12 cellular contexts compared by ENCODE assay signal in the genomic region with DNA sequence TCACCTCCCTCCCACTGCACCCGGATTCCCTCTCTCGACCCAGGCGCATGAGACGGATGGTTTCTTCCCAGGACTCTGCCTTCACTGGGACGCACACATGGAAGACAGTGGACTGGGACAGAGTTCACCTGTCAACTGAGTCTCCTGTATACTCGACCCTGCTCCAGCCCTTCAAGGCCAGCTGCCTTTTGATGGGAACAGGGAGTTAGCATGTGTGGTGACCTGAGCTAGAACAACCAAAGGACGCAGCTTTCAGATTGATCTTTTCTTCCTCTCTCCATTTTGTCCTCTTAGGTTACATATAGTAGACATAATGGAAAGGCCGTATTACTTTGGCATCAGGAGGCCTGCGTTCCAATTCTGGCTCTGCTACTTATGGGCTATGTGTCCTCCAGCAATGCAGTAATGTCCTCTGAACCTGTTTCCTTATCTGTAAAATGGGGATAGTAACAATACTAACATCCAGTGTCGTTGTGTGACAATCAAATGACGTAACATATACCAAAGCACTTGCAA.
DNase-seq lines count a peak whose midpoint lies in the region; ATAC-seq and TF ChIP-seq lines count a peak whose summit lies in the region.
"Had no signal": no experiment of that assay in that cellular context is flagged by ENCODE, and none has a peak within 500 bp of the region (broad histone marks: within the 10 kb centered on the region; RNA-seq: fewer than 3 reads in every experiment).

No MANE protein-coding gene starts in this region.

- no peak overlapping the region for H3K18ac ChIP-seq in neuronal stem cell (ENCODE audit: low read length)

- H3K27me3 Mint-ChIP-seq in activated naive CD4-positive, alpha-beta T cell treated with anti-CD3 and anti-CD28 coated beads for 36 hours (ENCODE audit: low read depth), result peaks cover 21% of the 10 kb centered on the region

- H3K14ac ChIP-seq in neuronal stem cell (ENCODE audit: low read length), result peak overlapping the region; percentile 61

- H3K79me2 ChIP-seq in mammary epithelial cell (ENCODE audit: insufficient read depth, low read length), result no peaks in the 10 kb centered on the region

- H2BK120ac ChIP-seq in neuronal stem cell (ENCODE audit: low read depth, low read length), result no peak overlapping the region

- H3K27ac Mint-ChIP-seq in activated naive CD4-positive, alpha-beta T cell treated with anti-CD3 and anti-CD28 coated beads for 36 hours, result no peak overlapping the region

- no TSS peak for BruUV-seq in mammary epithelial cell (replicated peaks; lab: Mats Ljungman, UMichigan)

- peak overlapping the region; percentile 65 for H2AFZ ChIP-seq in mammary epithelial cell (ENCODE audit: low read depth, low read length)
- no peak overlapping the region for H2AFZ ChIP-seq in neuronal stem cell (ENCODE audit: low read length)

- no peaks in the 10 kb centered on the region for H3K36me3 ChIP-seq in mammary epithelial cell (ENCODE audit: insufficient read depth, low read length)
- H3K36me3 ChIP-seq in neuronal stem cell (replicated peaks in 1 of 2; ENCODE audit: control insufficient read depth in 2 of 2, insufficient read depth in 2 of 2, low read length in 2 of 2), result no peaks in the 10 kb centered on the region
- no peaks in the 10 kb centered on the region for H3K36me3 ChIP-seq in gastroesophageal sphincter
- H3K36me3 ChIP-seq: tibial artery, WERI-Rb-1 had no signal

- H3K9ac ChIP-seq in mammary epithelial cell (ENCODE audit: insufficient read depth, low read length), result no peak overlapping the region
- no peak overlapping the region for H3K9ac ChIP-seq in neuronal stem cell (ENCODE audit: low read depth, low read length, poor library complexity)

- TF ChIP-seq EP300 in gastroesophageal sphincter (IDR thresholded peaks at IDR 0.05), result no peak

- H2BK12ac ChIP-seq in neuronal stem cell (ENCODE audit: low read length), result no peak overlapping the region

- 76% methylated on average over 10 of the region's 11 CpGs for WGBS in mammary epithelial cell (ENCODE audit: low coverage, missing lambda C conversion rate)
- no CpG with 5 or more reads among the region's 11 CpGs for WGBS in neuronal stem cell (ENCODE audit: extremely low coverage in 2 of 2, insufficient read length in 2 of 2, insufficient replicate concordance in 1 of 2), 2 donors
- WGBS in gastroesophageal sphincter (ENCODE audit: low coverage in 1 of 2), 2 donors, result 68 to 76% methylated on average over 6 of the region's 11 CpGs

- no peak overlapping the region for H3K27ac ChIP-seq in mammary epithelial cell (ENCODE audit: insufficient read depth, low read depth, low read length)
- H3K27ac ChIP-seq in neuronal stem cell (replicated peaks; ENCODE audit: low read length), result no peak overlapping the region
- no peak overlapping the region for H3K27ac ChIP-seq in gastroesophageal sphincter
- H3K27ac ChIP-seq: tibial artery, WERI-Rb-1 had no signal

- dilution Hi-C loops in mammary epithelial cell (cut with HindIII; ENCODE audit: low sequenced_read_pairs), result no loop called here

- no peak overlapping the region for H4K91ac ChIP-seq in neuronal stem cell (ENCODE audit: low read depth, low read length, poor library complexity)

- DNase-seq in mammary epithelial cell (no peak), neuronal stem cell (ENCODE audit: low spot score) (no peak), NCI-H1694 (lab: John Stamatoyannopoulos, UW) (no peak), SHP77 treated with DMSO at 0.1 percent for 48 hours (lab: John Stamatoyannopoulos, UW) (no peak)
- no peak for DNase-seq in activated naive CD4-positive, alpha-beta T cell treated with anti-CD3 and anti-CD28 coated beads for 36 hours
- DNase-seq: HCEC 1CT, small intestine, tibial artery, WERI-Rb-1 had no signal

- H3K36me3 Mint-ChIP-seq in activated naive CD4-positive, alpha-beta T cell treated with anti-CD3 and anti-CD28 coated beads for 36 hours (ENCODE audit: low read depth), result no peaks in the 10 kb centered on the region

- no peak overlapping the region for H4K8ac ChIP-seq in neuronal stem cell (ENCODE audit: low read depth, low read length)

- peak overlapping the region; percentile 31 for H2AK5ac ChIP-seq in neuronal stem cell (ENCODE audit: low read depth, low read length)

- H3K4me2 ChIP-seq in mammary epithelial cell (ENCODE audit: insufficient read depth, low read depth, low read length) (peak overlapping the region; percentile 68), neuronal stem cell (ENCODE audit: insufficient read depth, low read length, poor library complexity, severe bottlenecking) (no peak overlapping the region)

- H3K27me3 ChIP-seq in mammary epithelial cell (ENCODE audit: insufficient read depth, low read length) (no peaks in the 10 kb centered on the region), neuronal stem cell (ENCODE audit: control insufficient read depth in 3 of 3, insufficient read depth in 3 of 3, low read depth in 1 of 3, low read length in 3 of 3) (no peaks in the 10 kb centered on the region), gastroesophageal sphincter (peaks cover 10% of the 10 kb centered on the region)

- no peak overlapping the region for H3K4ac ChIP-seq in neuronal stem cell (ENCODE audit: low read length)

- H3K4me3 ChIP-seq in mammary epithelial cell (replicated peaks in 1 of 3; ENCODE audit: insufficient read depth in 1 of 3, low read depth in 2 of 3, low read length in 3 of 3), result peak overlapping the region in 2 of 3 experiments; percentile 8 to 14
- no peak overlapping the region for H3K4me3 ChIP-seq in neuronal stem cell (ENCODE audit: low read length in 2 of 2)
- peak overlapping the region in 1 of 2 donors; percentile 26 for H3K4me3 ChIP-seq in gastroesophageal sphincter

- no peaks in the 10 kb centered on the region for H3K79me1 ChIP-seq in neuronal stem cell (ENCODE audit: low read depth, low read length)

- in situ Hi-C loops in mammary epithelial cell (cut with MboI; ENCODE audit: low sequenced_read_pairs in 2 of 2), result no loop called here

- no peak for TF ChIP-seq CTCF in mammary epithelial cell (conservative IDR thresholded peaks at IDR 0.05 in 1 of 2, IDR thresholded peaks at IDR 0.05 in 1 of 2; ENCODE audit: extremely low read depth in 1 of 2, insufficient read depth in 1 of 2, low read depth in 1 of 2, low read length in 2 of 2)
- TF ChIP-seq CTCF in gastroesophageal sphincter (IDR thresholded peaks at IDR 0.05), result no peak

- H4K20me1 ChIP-seq in mammary epithelial cell (ENCODE audit: insufficient read depth, low read length), result no peaks in the 10 kb centered on the region

- peak; percentile 9 for ATAC-seq in GM18870 (IDR thresholded peaks at IDR 0.05; ENCODE audit: unreplicated experiment)
- ATAC-seq in HG02759 (IDR thresholded peaks at IDR 0.05; ENCODE audit: unreplicated experiment), result peak; percentile 33
- ATAC-seq in gastroesophageal sphincter, result no peak

- no peak overlapping the region for H3K23ac ChIP-seq in neuronal stem cell (ENCODE audit: low read depth, low read length, poor library complexity)

- CTCF ChIA-PET in mammary epithelial cell (lab: Charles Lee; ENCODE audit: low non-redundant PET), result no interaction called here
- CTCF ChIA-PET in activated naive CD4-positive, alpha-beta T cell treated with anti-CD3 and anti-CD28 coated beads for 36 hours (lab: Charles Lee), result no interaction called here

- H3K4me1 Mint-ChIP-seq in activated naive CD4-positive, alpha-beta T cell treated with anti-CD3 and anti-CD28 coated beads for 36 hours (ENCODE audit: low read depth), result no peaks in the 10 kb centered on the region

- H2BK15ac ChIP-seq in neuronal stem cell (ENCODE audit: low read length), result no peak overlapping the region

- H3K9me3 ChIP-seq in mammary epithelial cell (replicated peaks; ENCODE audit: insufficient read depth, low read length) (no peaks in the 10 kb centered on the region), neuronal stem cell (replicated peaks in 1 of 2; ENCODE audit: control insufficient read depth in 2 of 2, insufficient read depth in 1 of 2, low read depth in 1 of 2, low read length in 2 of 2) (no peaks in the 10 kb centered on the region), gastroesophageal sphincter (no peaks in the 10 kb centered on the region)
- H3K9me3 ChIP-seq: tibial artery had no signal

- peaks cover 3% of the 10 kb centered on the region for H3K4me1 ChIP-seq in mammary epithelial cell (ENCODE audit: insufficient read depth, low read length)
- peaks cover 0 to 3% of the 10 kb centered on the region in 2 donors for H3K4me1 ChIP-seq in neuronal stem cell (ENCODE audit: control insufficient read depth in 2 of 2, insufficient read depth in 1 of 2, low read depth in 1 of 2, low read length in 2 of 2)
- peaks cover 0 to 7% (median 0%) of the 10 kb centered on the region in 3 donors for H3K4me1 ChIP-seq in gastroesophageal sphincter

- no peak for TF ChIP-seq POLR2A in gastroesophageal sphincter (IDR thresholded peaks at IDR 0.05)

- H2BK5ac ChIP-seq in neuronal stem cell (ENCODE audit: low read length), result no peak overlapping the region

- no peak overlapping the region for H3K4me3 Mint-ChIP-seq in activated naive CD4-positive, alpha-beta T cell treated with anti-CD3 and anti-CD28 coated beads for 36 hours

- intact Hi-C loops in mammary epithelial cell (cut with micrococcal nuclease), result no loop called here
- intact Hi-C loops in activated naive CD4-positive, alpha-beta T cell treated with anti-CD3 and anti-CD28 coated beads for 36 hours (cut with micrococcal nuclease), result no loop called here

- no peaks in the 10 kb centered on the region for H3K9me3 Mint-ChIP-seq in activated naive CD4-positive, alpha-beta T cell treated with anti-CD3 and anti-CD28 coated beads for 36 hours

Comparison
In these comparisons a context has a peak if more than half of its experiments do, and no peak if none do; other contexts are left out.
1. H3K4me3 ChIP-seq: peak in mammary epithelial cell (2 of 3); none in neuronal stem cell (0 of 2).